ENCODE assay signal across 1 cellular context in the genomic region with DNA sequence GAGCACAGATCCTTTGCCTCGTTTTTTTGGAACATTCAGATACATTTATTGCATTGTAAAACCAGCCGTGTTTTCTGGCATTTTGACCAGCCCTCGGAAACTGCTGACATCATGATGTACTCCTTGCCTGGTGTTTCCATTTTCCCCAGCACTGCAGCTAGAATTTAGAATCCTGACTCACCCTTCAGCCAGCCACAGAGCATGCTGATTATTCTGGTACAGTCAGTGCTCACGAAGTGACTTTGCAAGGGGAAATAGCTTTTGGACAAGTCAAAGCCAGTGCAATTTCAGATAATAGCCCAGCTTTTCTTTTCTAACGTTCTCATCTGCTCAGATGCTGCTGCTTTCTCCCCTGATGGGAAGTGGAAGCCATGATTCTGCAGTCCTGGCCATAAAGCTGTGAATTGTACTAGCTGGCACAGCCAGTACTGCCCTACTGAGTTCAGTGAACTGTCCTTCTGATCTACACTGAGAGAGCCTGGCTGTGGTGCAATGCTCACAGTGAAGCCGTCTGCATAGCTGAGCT.
A peak's percentile ranks its signal among the peaks of the same experiment; 100 is the strongest.
TF ChIP-seq lines count a peak whose summit lies in the region.

No MANE protein-coding gene starts in this region.

TF ChIP-seq in SK-N-SH, 30 proteins besides CTCF, POLR2A, EP300 and RAD21 (continued from another document):
- TF ChIP-seq TEAD4 (IDR thresholded peaks at IDR 0.05; ENCODE audit: borderline replicate concordance, insufficient read depth) (peak; percentile 65; the same call in 1 of the 2 replicates), MEF2A (IDR thresholded peaks at IDR 0.05; ENCODE audit: borderline replicate concordance, low read depth) (peak; percentile 59; the same call in 1 of the 2 replicates), NRF1 (IDR thresholded peaks at IDR 0.05; ENCODE audit: low read depth, low read length) (no peak), CHD2 (IDR thresholded peaks at IDR 0.05; ENCODE audit: low read length, partially characterized antibody) (no peak), YY1 (IDR thresholded peaks at IDR 0.05; ENCODE audit: low read depth) (peak; percentile 64; the same call in 1 of the 2 replicates), FOXM1 (IDR thresholded peaks at IDR 0.05; ENCODE audit: low read depth) (no peak), FOXJ3 (CRISPR knock-in tag; IDR thresholded peaks at IDR 0.05) (no peak), POLR2AphosphoS5 (IDR thresholded peaks at IDR 0.05; ENCODE audit: low read depth, low read length) (peak; percentile 54; the same call in 1 of the 2 replicates)
- TF ChIP-seq, protein P1, sequence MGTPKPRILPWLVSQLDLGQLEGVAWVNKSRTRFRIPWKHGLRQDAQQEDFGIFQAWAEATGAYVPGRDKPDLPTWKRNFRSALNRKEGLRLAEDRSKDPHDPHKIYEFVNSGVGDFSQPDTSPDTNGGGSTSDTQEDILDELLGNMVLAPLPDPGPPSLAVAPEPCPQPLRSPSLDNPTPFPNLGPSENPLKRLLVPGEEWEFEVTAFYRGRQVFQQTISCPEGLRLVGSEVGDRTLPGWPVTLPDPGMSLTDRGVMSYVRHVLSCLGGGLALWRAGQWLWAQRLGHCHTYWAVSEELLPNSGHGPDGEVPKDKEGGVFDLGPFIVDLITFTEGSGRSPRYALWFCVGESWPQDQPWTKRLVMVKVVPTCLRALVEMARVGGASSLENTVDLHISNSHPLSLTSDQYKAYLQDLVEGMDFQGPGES (IDR thresholded peaks at IDR 0.05; ENCODE audit: low read depth, low read length), result no peak
- TF ChIP-seq, protein P2, sequence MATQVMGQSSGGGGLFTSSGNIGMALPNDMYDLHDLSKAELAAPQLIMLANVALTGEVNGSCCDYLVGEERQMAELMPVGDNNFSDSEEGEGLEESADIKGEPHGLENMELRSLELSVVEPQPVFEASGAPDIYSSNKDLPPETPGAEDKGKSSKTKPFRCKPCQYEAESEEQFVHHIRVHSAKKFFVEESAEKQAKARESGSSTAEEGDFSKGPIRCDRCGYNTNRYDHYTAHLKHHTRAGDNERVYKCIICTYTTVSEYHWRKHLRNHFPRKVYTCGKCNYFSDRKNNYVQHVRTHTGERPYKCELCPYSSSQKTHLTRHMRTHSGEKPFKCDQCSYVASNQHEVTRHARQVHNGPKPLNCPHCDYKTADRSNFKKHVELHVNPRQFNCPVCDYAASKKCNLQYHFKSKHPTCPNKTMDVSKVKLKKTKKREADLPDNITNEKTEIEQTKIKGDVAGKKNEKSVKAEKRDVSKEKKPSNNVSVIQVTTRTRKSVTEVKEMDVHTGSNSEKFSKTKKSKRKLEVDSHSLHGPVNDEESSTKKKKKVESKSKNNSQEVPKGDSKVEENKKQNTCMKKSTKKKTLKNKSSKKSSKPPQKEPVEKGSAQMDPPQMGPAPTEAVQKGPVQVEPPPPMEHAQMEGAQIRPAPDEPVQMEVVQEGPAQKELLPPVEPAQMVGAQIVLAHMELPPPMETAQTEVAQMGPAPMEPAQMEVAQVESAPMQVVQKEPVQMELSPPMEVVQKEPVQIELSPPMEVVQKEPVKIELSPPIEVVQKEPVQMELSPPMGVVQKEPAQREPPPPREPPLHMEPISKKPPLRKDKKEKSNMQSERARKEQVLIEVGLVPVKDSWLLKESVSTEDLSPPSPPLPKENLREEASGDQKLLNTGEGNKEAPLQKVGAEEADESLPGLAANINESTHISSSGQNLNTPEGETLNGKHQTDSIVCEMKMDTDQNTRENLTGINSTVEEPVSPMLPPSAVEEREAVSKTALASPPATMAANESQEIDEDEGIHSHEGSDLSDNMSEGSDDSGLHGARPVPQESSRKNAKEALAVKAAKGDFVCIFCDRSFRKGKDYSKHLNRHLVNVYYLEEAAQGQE (IDR thresholded peaks at IDR 0.05; ENCODE audit: low read depth, low read length), result no peak
